In genomic region chr10:83886871-83887270, GRCh38 we compare ENCODE assay signal across 11 cellular contexts.
"Had no signal": no experiment of that assay in that cellular context is flagged by ENCODE, and none has a peak within 500 bp of the region (broad histone marks: within the 10 kb centered on the region; RNA-seq: fewer than 3 reads in every experiment).

No MANE protein-coding gene starts in this region.

- H3K4me3 ChIP-seq: lower lobe of right lung, pancreas had no signal

- ATAC-seq: left cardiac atrium, lower lobe of right lung, pancreas had no signal

- H3K9me3 ChIP-seq: lower lobe of right lung, pancreas had no signal

- H3K27ac ChIP-seq: lower lobe of right lung, pancreas had no signal

- H3K36me3 ChIP-seq: lower lobe of right lung, pancreas had no signal

- H3K4me1 ChIP-seq: pancreas had no signal

- H3K27me3 ChIP-seq: pancreas had no signal

- DNase-seq: activated B cell treated with CpG ODN at 0.5 μM for 24 hours; activated CD4-positive, alpha-beta T cell treated with anti-CD3 and anti-CD28 coated beads, Interleukin-2, amount 50 U/mL, for 1 hour; activated effector memory CD4-positive, alpha-beta T cell treated with Interleukin-2 at 50 U/mL for 16 hours; activated T-cell treated with anti-CD3 and anti-CD28 coated beads for 4 hours; dermis blood vessel endothelial cell; left cardiac atrium; lower lobe of right lung; pancreas; stimulated activated CD4-positive, alpha-beta T cell treated with anti-CD3 and anti-CD28 coated beads, Interleukin-2, amount 100 ng/mL, for 48 hours; stimulated activated naive CD4-positive, alpha-beta T cell treated with Interleukin-2 at 50 U/mL for 16 hours; trophoblast cell had no signal
